Comparison of ENCODE assay signal across 21 cellular contexts in the genomic region with DNA sequence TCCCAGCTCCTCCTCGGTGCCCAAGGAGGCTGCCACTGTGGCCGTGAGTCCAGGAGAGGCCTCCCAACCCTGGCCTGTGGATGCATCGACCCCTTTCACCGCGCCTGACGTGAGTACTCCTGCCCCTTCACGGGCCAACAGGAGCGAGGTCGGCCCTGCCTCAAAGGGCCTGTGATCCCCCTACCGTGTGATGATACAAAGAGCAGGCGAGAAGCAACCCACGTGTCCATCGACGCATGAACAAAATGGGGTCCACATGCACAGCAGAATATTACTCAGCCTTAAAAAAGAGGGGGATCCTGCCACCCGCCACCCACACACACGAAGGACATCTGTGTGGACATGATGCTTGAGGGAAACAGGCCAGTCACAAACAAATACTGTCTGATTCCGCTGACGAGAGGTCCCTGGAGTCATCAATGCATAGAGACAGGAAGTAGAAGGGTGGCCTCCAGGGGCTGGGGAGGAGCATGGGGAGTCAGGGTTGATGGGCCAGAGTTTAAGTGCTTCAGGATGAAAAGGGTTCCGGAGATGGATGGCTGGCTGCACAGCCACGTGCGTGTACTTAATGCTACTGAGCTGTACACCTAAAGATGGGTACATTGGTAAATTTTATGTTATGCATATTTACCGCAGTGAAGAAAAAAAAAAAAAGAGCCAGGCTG.
A peak's percentile ranks its signal among the peaks of the same experiment; 100 is the strongest.
DNase-seq lines count a peak whose midpoint lies in the region; ATAC-seq and TF ChIP-seq lines count a peak whose summit lies in the region.
"Had no signal": no experiment of that assay in that cellular context is flagged by ENCODE, and none has a peak within 500 bp of the region (broad histone marks: within the 10 kb centered on the region; RNA-seq: fewer than 3 reads in every experiment).

No MANE protein-coding gene starts in this region.

- peaks cover 5% of the 10 kb centered on the region for H3F3A ChIP-seq in neural progenitor cell (ENCODE audit: low read depth)

- no peak for TF ChIP-seq CTCF in Calu3 (IDR thresholded peaks at IDR 0.05; ENCODE audit: unreplicated experiment)
- no peak for TF ChIP-seq CTCF in neural progenitor cell (IDR thresholded peaks at IDR 0.05)

- H3K27ac Mint-ChIP-seq in Calu3 (ENCODE audit: unreplicated experiment) (peak overlapping the region; percentile 45), neural progenitor cell (peak overlapping the region; percentile 90)
- H3K27ac Mint-ChIP-seq: activated CD4-positive, alpha-beta memory T cell treated with anti-CD3 and anti-CD28 coated beads for 36 hours; activated naive CD4-positive, alpha-beta T cell treated with anti-CD3 and anti-CD28 coated beads, Interleukin-2, amount 50 U/mL, for 24 hours; activated T-helper 17 cell treated with anti-CD3 and anti-CD28 coated beads, Interleukin-2, amount 50 U/mL, for 72 hours; WTC11 had no signal

- peaks cover 5% of the 10 kb centered on the region for H3K4me1 ChIP-seq in neural progenitor cell

- H3K9me3 ChIP-seq in neural progenitor cell (ENCODE audit: low read depth) = no peaks in the 10 kb centered on the region
- H3K9me3 ChIP-seq: colonic mucosa, Peyer's patch, stomach, tibial artery had no signal

- no peak overlapping the region for H3K9ac ChIP-seq in neural progenitor cell

- H3K9me3 Mint-ChIP-seq in Calu3 (ENCODE audit: low read depth, unreplicated experiment) (no peaks in the 10 kb centered on the region), neural progenitor cell (no peaks in the 10 kb centered on the region)
- H3K9me3 Mint-ChIP-seq: activated CD4-positive, alpha-beta memory T cell treated with anti-CD3 and anti-CD28 coated beads for 36 hours; activated naive CD4-positive, alpha-beta T cell treated with anti-CD3 and anti-CD28 coated beads, Interleukin-2, amount 50 U/mL, for 24 hours; activated T-helper 17 cell treated with anti-CD3 and anti-CD28 coated beads, Interleukin-2, amount 50 U/mL, for 72 hours; WTC11 had no signal

- CTCF ChIA-PET in Calu3 (lab: Charles Lee) = no interaction called here

- H2AFZ ChIP-seq in neural progenitor cell (replicated peaks) = no peak overlapping the region

- H3K36me3 ChIP-seq in neural progenitor cell = no peaks in the 10 kb centered on the region
- H3K36me3 ChIP-seq: colonic mucosa, Peyer's patch, stomach, tibial artery had no signal

- no peaks in the 10 kb centered on the region for H3K27me3 ChIP-seq in neural progenitor cell
- H3K27me3 ChIP-seq: colonic mucosa, Peyer's patch, stomach, tibial artery had no signal

- DNase-seq in Calu3 (no peak), germinal center (ENCODE audit: low spot score) (peak; percentile 33), neural progenitor cell (ENCODE audit: low spot score) (no peak), left colon (no peak), kidney glomerular epithelial cell (lab: John Stamatoyannopoulos, UW) (no peak)
- DNase-seq: activated CD4-positive, alpha-beta memory T cell treated with anti-CD3 and anti-CD28 coated beads for 36 hours; activated CD8-positive, alpha-beta memory T cell treated with anti-CD3 and anti-CD28 coated beads, Interleukin-2, amount 50 U/mL, for 48 hours; colonic mucosa; effector memory CD4-positive, alpha-beta T cell; H7; NCI-H1105; NCI-H69; Peyer's patch; stomach; tibial artery had no signal

- H3K4me1 Mint-ChIP-seq in Calu3 (ENCODE audit: low read depth, unreplicated experiment) (peaks cover 35% of the 10 kb centered on the region), neural progenitor cell (peaks cover 42% of the 10 kb centered on the region)

- peaks cover 5% of the 10 kb centered on the region for H3K36me3 Mint-ChIP-seq in Calu3 (ENCODE audit: insufficient read depth, unreplicated experiment)
- H3K36me3 Mint-ChIP-seq in neural progenitor cell = no peaks in the 10 kb centered on the region
- H3K36me3 Mint-ChIP-seq: activated CD4-positive, alpha-beta memory T cell treated with anti-CD3 and anti-CD28 coated beads for 36 hours; activated naive CD4-positive, alpha-beta T cell treated with anti-CD3 and anti-CD28 coated beads, Interleukin-2, amount 50 U/mL, for 24 hours; WTC11 had no signal

- BruUV-seq in Calu3 (replicated peaks; lab: Mats Ljungman, UMichigan) = no TSS peak

- H3K4me2 ChIP-seq in neural progenitor cell = no peak overlapping the region

- H3K4me3 Mint-ChIP-seq in Calu3 (ENCODE audit: low read depth, unreplicated experiment) (no peak overlapping the region), neural progenitor cell (no peak overlapping the region)
- H3K4me3 Mint-ChIP-seq: activated CD4-positive, alpha-beta memory T cell treated with anti-CD3 and anti-CD28 coated beads for 36 hours; activated naive CD4-positive, alpha-beta T cell treated with anti-CD3 and anti-CD28 coated beads, Interleukin-2, amount 50 U/mL, for 24 hours; activated T-helper 17 cell treated with anti-CD3 and anti-CD28 coated beads, Interleukin-2, amount 50 U/mL, for 72 hours; CD14-positive monocyte; WTC11 had no signal

- H3K27me3 Mint-ChIP-seq in Calu3 (ENCODE audit: unreplicated experiment) (no peaks in the 10 kb centered on the region), neural progenitor cell (ENCODE audit: insufficient read depth, low read depth) (peaks cover 12% of the 10 kb centered on the region)
- H3K27me3 Mint-ChIP-seq: activated CD4-positive, alpha-beta memory T cell treated with anti-CD3 and anti-CD28 coated beads for 36 hours; activated naive CD4-positive, alpha-beta T cell treated with anti-CD3 and anti-CD28 coated beads, Interleukin-2, amount 50 U/mL, for 24 hours; activated T-helper 17 cell treated with anti-CD3 and anti-CD28 coated beads, Interleukin-2, amount 50 U/mL, for 72 hours had no signal

- H3K27ac ChIP-seq in neural progenitor cell = no peak overlapping the region
- H3K27ac ChIP-seq: colonic mucosa, Peyer's patch, stomach, tibial artery had no signal

- no peak overlapping the region for H3K4me3 ChIP-seq in neural progenitor cell
- H3K4me3 ChIP-seq: colonic mucosa, Peyer's patch, stomach, tibial artery had no signal

- intact Hi-C loops in Calu3 (cut with micrococcal nuclease; ENCODE audit: unreplicated experiment) (no loop called here), left colon (cut with DNase I, micrococcal nuclease) (no loop called here)

- ATAC-seq in GM21619 (IDR thresholded peaks at IDR 0.05; ENCODE audit: unreplicated experiment) (peak; percentile 39), HG03095 (IDR thresholded peaks at IDR 0.05; ENCODE audit: unreplicated experiment) (no peak), left colon (no peak)
- ATAC-seq: activated T-helper 17 cell treated with anti-CD3 and anti-CD28 coated beads, Interleukin-2, amount 50 U/mL, for 72 hours; WTC11 had no signal

- H3K79me2 ChIP-seq in neural progenitor cell (ENCODE audit: low read depth) = no peaks in the 10 kb centered on the region

- H4K20me1 ChIP-seq in neural progenitor cell (ENCODE audit: low read depth) = no peaks in the 10 kb centered on the region
